In the genomic region with DNA sequence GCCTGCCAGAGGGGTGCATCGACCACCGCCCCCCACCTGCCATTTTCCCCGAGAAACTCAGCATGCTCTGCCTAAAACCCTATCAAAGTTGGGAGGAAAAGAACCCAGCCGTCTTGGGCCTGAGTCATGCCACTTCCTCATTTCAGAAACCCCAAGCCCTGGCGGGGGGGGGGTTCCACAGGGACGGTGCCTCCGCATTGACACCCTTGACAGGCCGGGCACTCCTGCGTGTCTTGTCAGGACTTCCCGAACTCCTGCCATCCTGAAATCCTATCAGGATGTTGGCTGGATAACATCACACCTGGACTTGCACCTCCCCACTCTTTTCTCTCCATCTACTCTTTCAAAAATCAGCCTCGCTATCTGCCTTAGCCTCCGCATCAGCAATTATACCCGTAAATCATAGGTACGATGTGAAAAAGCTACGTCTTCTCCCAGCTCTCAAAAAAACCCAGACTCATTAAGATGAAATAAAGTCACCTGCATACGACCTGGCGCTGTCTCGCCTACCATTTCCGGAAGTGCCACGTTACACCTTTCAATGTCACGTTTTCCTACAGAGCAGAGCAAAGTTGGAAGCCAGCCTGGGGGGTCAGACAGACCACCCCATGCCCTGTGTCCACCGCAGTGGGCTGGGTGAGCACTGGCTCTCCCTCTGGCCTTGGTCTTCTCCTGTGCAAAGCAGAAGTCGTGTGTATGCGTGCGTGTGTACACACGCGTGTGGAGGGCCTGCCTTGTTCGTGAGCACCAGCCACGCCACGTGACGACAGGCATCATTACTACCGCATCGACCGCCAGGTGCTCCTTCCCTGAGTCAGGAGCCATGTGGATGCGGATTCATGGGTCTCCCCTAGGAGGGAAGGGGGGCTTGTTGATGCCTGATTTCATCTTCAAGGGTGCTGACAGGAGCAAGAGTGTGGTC, we compare ENCODE assay signal across 8 cellular contexts.
A peak's percentile ranks its signal among the peaks of the same experiment; 100 is the strongest.
DNase-seq lines count a peak whose midpoint lies in the region; ATAC-seq and TF ChIP-seq lines count a peak whose summit lies in the region.

No MANE protein-coding gene starts in this region.

- no peaks in the 10 kb centered on the region for H3K27me3 Mint-ChIP-seq in WTC11 (ENCODE audit: low read depth)

- ATAC-seq in WTC11 (no peak), mucosa of descending colon (no peak)

- peaks cover 55% of the 10 kb centered on the region for H3K4me1 ChIP-seq in mucosa of descending colon (ENCODE audit: low read depth)
- H3K4me1 ChIP-seq in stomach, result peaks cover 91 to 100% (median 99%) of the 10 kb centered on the region in 4 donors

- H3K4me3 Mint-ChIP-seq in WTC11, result no peak overlapping the region

- CTCF ChIA-PET in WTC11 (lab: Charles Lee), result interaction anchor here (0.7 to 1.6 kb wide), 4 partner anchors 10 to 380 kb away, joined by 3 to 4 read pairs (median 3); no protein-coding TSS in a partner anchor

- H3K36me3 Mint-ChIP-seq in WTC11, result peaks cover 17% of the 10 kb centered on the region

- H3K27ac Mint-ChIP-seq in WTC11, result peak overlapping the region; percentile 88

- intact Hi-C loops in mucosa of descending colon (cut with DNase I, micrococcal nuclease) (no loop called here), stomach (cut with DNase I; ENCODE audit: low total_unique reads) (no loop called here)

- H3K27ac ChIP-seq in HL-60 (replicated peaks) (peak overlapping the region; percentile 88), caudate nucleus (ENCODE audit: low read depth, low read length) (peak overlapping the region; percentile 96), stomach (peak overlapping the region; percentile 10 to 95 (median 95))

- H3K9me3 ChIP-seq in mucosa of descending colon (no peaks in the 10 kb centered on the region), stomach (no peaks in the 10 kb centered on the region)

- TF ChIP-seq POLR2A in stomach (IDR thresholded peaks at IDR 0.05), result no peak

- no peak for TF ChIP-seq CTCF in HL-60 (IDR thresholded peaks at IDR 0.05; ENCODE audit: insufficient read depth, low read length)
- TF ChIP-seq CTCF in WTC11 (IDR thresholded peaks at IDR 0.05), result no peak
- no peak for TF ChIP-seq CTCF in mucosa of descending colon (IDR thresholded peaks at IDR 0.05)
- no peak for TF ChIP-seq CTCF in stomach (IDR thresholded peaks at IDR 0.05)

- no peaks in the 10 kb centered on the region for H3K9me3 Mint-ChIP-seq in WTC11

- peaks cover 27% of the 10 kb centered on the region for H3K4me1 Mint-ChIP-seq in WTC11

- TF ChIP-seq EP300 in stomach (IDR thresholded peaks at IDR 0.05), result no peak

- no peaks in the 10 kb centered on the region for H3K27me3 ChIP-seq in HL-60 (ENCODE audit: insufficient read depth, poor library complexity, severe bottlenecking)
- no peaks in the 10 kb centered on the region for H3K27me3 ChIP-seq in stomach

- POLR2A ChIA-PET in WTC11 (lab: Charles Lee), result no interaction called here

- DNase-seq in NCI-H1417 (lab: John Stamatoyannopoulos, UW), result peak in 2 of 3 experiments; percentile 62 to 72
- no peak for DNase-seq in NCI-H1417 treated with DMSO at 0.1 percent for 48 hours (lab: John Stamatoyannopoulos, UW)
- DNase-seq in HL-60 (ENCODE audit: low read depth in 1 of 2, low spot score in 1 of 2), result peak in 1 of 2 experiments; percentile 89
- DNase-seq in WTC11 (ENCODE audit: low spot score), result no peak
- DNase-seq in caudate nucleus (lab: John Stamatoyannopoulos, UW), result peak in 16 of 61 donors; percentile 20 to 58 (median 30)
- peak; percentile 67 to 85 (median 73) for DNase-seq in mucosa of descending colon
- peak; percentile 55 for DNase-seq in stomach
- no peak for DNase-seq in NCI-H187 treated with DMSO at 0.1 percent for 48 hours (lab: John Stamatoyannopoulos, UW)

- 70 to 77% (median 74%) methylated on average over 29 to 35 of the region's 35 CpGs for WGBS in stomach, 5 donors

- H3K4me3 ChIP-seq in HL-60 (replicated peaks; ENCODE audit: insufficient read depth, low read length) (peak overlapping the region; percentile 19), mucosa of descending colon (no peak overlapping the region), stomach (peak overlapping the region in 1 of 4 donors; percentile 12)

- no peaks in the 10 kb centered on the region for H3K36me3 ChIP-seq in mucosa of descending colon (ENCODE audit: low read depth)
- peaks cover 11 to 34% (median 24%) of the 10 kb centered on the region in 4 donors for H3K36me3 ChIP-seq in stomach

TF ChIP-seq in WTC11, 78 proteins besides CTCF, POLR2A, EP300 and RAD21:
- TF ChIP-seq RELA (CRISPR knock-in tag; IDR thresholded peaks at IDR 0.05; ENCODE audit: borderline replicate concordance), result no peak
- TF ChIP-seq EMX1 (CRISPR knock-in tag; IDR thresholded peaks at IDR 0.05), result no peak
- no peak for TF ChIP-seq ETV6 (CRISPR knock-in tag; IDR thresholded peaks at IDR 0.05)
- TF ChIP-seq TCF7 (CRISPR knock-in tag; IDR thresholded peaks at IDR 0.05; ENCODE audit: low read depth), result no peak
- TF ChIP-seq, protein P1, sequence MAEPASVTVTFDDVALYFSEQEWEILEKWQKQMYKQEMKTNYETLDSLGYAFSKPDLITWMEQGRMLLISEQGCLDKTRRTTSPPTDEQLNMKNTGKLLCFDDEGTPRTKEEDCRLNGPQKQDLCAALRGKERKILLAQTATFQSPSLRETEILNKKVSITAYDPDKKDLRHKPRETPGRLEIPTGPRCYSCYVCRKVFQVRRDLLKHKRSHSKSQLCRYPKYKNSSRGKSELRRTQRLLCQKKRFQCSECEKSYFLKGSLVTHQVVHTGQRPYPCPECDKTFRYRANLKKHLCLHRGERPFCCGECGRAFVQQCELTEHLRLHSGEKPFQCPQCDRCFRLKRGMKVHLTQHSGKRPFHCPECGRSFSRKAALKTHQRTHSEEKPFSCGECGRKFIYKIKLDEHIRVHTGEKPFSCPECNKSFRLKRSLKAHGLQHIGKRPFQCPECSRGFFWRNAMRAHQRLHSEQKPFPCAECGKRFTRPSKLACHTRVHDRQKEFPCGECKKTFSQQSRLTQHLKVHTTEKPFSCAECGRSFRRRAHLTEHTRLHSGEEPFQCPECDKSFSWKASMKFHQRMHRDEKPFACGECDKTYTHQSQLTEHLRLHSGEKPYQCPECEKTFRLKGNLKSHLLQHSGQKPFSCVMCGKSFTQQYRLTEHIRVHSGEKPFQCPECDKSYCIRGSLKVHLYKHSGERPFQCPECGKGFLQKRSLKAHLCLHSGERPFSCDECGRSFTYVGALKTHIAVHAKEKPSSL (CRISPR knock-in tag; conservative IDR thresholded peaks at IDR 0.05), result no peak
- TF ChIP-seq, protein P2, sequence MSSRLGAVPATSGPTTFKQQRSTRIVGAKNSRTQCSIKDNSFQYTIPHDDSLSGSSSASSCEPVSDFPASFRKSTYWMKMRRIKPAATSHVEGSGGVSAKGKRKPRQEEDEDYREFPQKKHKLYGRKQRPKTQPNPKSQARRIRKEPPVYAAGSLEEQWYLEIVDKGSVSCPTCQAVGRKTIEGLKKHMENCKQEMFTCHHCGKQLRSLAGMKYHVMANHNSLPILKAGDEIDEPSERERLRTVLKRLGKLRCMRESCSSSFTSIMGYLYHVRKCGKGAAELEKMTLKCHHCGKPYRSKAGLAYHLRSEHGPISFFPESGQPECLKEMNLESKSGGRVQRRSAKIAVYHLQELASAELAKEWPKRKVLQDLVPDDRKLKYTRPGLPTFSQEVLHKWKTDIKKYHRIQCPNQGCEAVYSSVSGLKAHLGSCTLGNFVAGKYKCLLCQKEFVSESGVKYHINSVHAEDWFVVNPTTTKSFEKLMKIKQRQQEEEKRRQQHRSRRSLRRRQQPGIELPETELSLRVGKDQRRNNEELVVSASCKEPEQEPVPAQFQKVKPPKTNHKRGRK (CRISPR knock-in tag; IDR thresholded peaks at IDR 0.05; ENCODE audit: borderline replicate concordance), result no peak
- TF ChIP-seq ATF1 (CRISPR knock-in tag; IDR thresholded peaks at IDR 0.05), result no peak
- no peak for TF ChIP-seq ZNF263 (CRISPR knock-in tag; IDR thresholded peaks at IDR 0.05; ENCODE audit: low read depth)
- no peak for TF ChIP-seq PRRX2 (CRISPR knock-in tag; IDR thresholded peaks at IDR 0.05)

Comparison
In these comparisons a context has a peak if more than half of its experiments do, and no peak if none do; other contexts are left out.
1. DNase-seq: peak in NCI-H1417 (2 of 3), mucosa of descending colon (3 of 3) and stomach (single experiment); none in NCI-H1417 treated with DMSO at 0.1 percent for 48 hours (single experiment), WTC11 (single experiment) and NCI-H187 treated with DMSO at 0.1 percent for 48 hours (single experiment).
2. Peak in every context shown above with its lines, with median percentiles within 50 percentile points of each other: H3K27ac ChIP-seq.